In the genomic region with DNA sequence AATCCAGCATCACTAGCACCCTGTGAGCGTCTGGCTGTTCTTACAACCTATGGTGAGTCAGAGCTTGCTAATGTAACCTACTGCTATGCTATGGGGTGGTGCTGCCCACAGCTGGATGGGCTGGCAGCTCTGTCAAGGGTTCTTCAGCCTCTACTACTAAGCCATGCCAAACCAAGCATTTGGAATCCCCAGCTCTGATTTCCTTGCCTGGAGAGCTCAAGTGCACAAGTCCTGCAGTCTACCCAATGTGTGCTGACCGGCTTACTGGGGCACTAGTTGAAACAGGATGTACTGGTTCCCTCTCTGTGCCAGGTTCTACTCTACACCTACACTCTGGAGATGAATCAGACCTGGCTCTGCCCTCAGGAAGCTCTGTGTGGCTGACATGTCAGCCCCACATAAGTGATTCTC, we compare ENCODE assay signal across 9 cellular contexts. TPM values are rescaled to one million over a fixed set of nuclear protein-coding genes. Genes with fewer than 3 reads are reported as not detected.
A peak's percentile ranks its signal among the peaks of the same experiment; 100 is the strongest.
DNase-seq lines count a peak whose midpoint lies in the region; ATAC-seq and TF ChIP-seq lines count a peak whose summit lies in the region.
"Had no signal": no experiment of that assay in that cellular context is flagged by ENCODE, and none has a peak within 500 bp of the region (broad histone marks: within the 10 kb centered on the region; RNA-seq: fewer than 3 reads in every experiment).

No MANE protein-coding gene starts in this region.

- CTCF ChIA-PET in mammary epithelial cell (lab: Charles Lee; ENCODE audit: low non-redundant PET), result interaction anchor here (0.5 to 0.7 kb wide), 5 partner anchors 33 to 1106 kb away, joined by 3 to 19 read pairs (median 3); partner anchors contain the start of genes DCAF1 and HEMK1

- H3K79me2 ChIP-seq in mammary epithelial cell (ENCODE audit: insufficient read depth, low read length), result peaks cover 51% of the 10 kb centered on the region

- dilution Hi-C loops in mammary epithelial cell (cut with HindIII; ENCODE audit: low sequenced_read_pairs), result no loop called here

- no peak for TF ChIP-seq POLR2A in spleen (IDR thresholded peaks at IDR 0.05)

- peaks cover 10% of the 10 kb centered on the region for H3K36me3 ChIP-seq in CD4-positive, CD25-positive, alpha-beta regulatory T cell (ENCODE audit: control insufficient read depth, insufficient read depth, low read length)
- H3K36me3 ChIP-seq in mammary epithelial cell (ENCODE audit: insufficient read depth, low read length), result no peaks in the 10 kb centered on the region
- H3K36me3 ChIP-seq in spleen, result peaks cover 0 to 60% (median 3%) of the 10 kb centered on the region in 6 donors

- peaks cover 5% of the 10 kb centered on the region for H3K27me3 Mint-ChIP-seq in CD4-positive, CD25-positive, alpha-beta regulatory T cell
- H3K27me3 Mint-ChIP-seq in natural killer cell (ENCODE audit: low read depth in 2 of 2), result no peaks in the 10 kb centered on the region

- 0% methylated on average over 2 of the region's 2 CpGs for WGBS in mammary epithelial cell (ENCODE audit: low coverage, missing lambda C conversion rate)
- 93% methylated on average over 2 of the region's 2 CpGs for WGBS in right cardiac atrium
- WGBS in spleen, 5 donors, result 54 to 87% (median 82%) methylated on average over 2 of the region's 2 CpGs

- no peaks in the 10 kb centered on the region for H3K9me3 Mint-ChIP-seq in CD4-positive, CD25-positive, alpha-beta regulatory T cell
- H3K9me3 Mint-ChIP-seq in natural killer cell, result no peaks in the 10 kb centered on the region

- H3K9me3 ChIP-seq in CD4-positive, CD25-positive, alpha-beta regulatory T cell (ENCODE audit: control insufficient read depth in 2 of 2, low read length in 2 of 2), result no peaks in the 10 kb centered on the region
- no peaks in the 10 kb centered on the region for H3K9me3 ChIP-seq in mammary epithelial cell (replicated peaks; ENCODE audit: insufficient read depth, low read length)
- H3K9me3 ChIP-seq in right cardiac atrium (ENCODE audit: control insufficient read depth, low read length), result no peaks in the 10 kb centered on the region
- H3K9me3 ChIP-seq in spleen, result no peaks in the 10 kb centered on the region

- in situ Hi-C loops in mammary epithelial cell (cut with MboI; ENCODE audit: low sequenced_read_pairs in 2 of 2), result no loop called here

- H3K27ac Mint-ChIP-seq in CD4-positive, CD25-positive, alpha-beta regulatory T cell, result peak overlapping the region; percentile 83 to 93 (median 93)
- H3K27ac Mint-ChIP-seq in natural killer cell, result peak overlapping the region; percentile 41 to 98

- no peaks in the 10 kb centered on the region for H4K20me1 ChIP-seq in mammary epithelial cell (ENCODE audit: insufficient read depth, low read length)

- H3K9ac ChIP-seq in mammary epithelial cell (ENCODE audit: insufficient read depth, low read length), result no peak overlapping the region

- intact Hi-C loops in mammary epithelial cell (cut with micrococcal nuclease), result loop anchor here (10.0 kb wide), 1 partner anchor 1060 kb away; the partner anchor contains the start of genes CISH and MAPKAPK3
- intact Hi-C loops in natural killer cell (cut with micrococcal nuclease), result no loop called here
- intact Hi-C loops in right cardiac atrium (cut with DNase I), result loop anchor here in 1 of 4 donors (10.0 kb wide), 1 partner anchor 280 kb away; the partner anchor contains the start of gene RBM15B
- intact Hi-C loops in spleen (cut with DNase I; ENCODE audit: low total_unique reads), result loop anchor here (10.0 kb wide), 1 partner anchor 290 kb away; the partner anchor contains the start of gene MANF

- H3K36me3 Mint-ChIP-seq in CD4-positive, CD25-positive, alpha-beta regulatory T cell, result peaks cover 16% of the 10 kb centered on the region
- H3K36me3 Mint-ChIP-seq in natural killer cell, result peaks cover 7% of the 10 kb centered on the region

- ATAC-seq in CD4-positive, CD25-positive, alpha-beta regulatory T cell (ENCODE audit: low read depth in 2 of 2), result no peak
- ATAC-seq in natural killer cell, result no peak
- no peak for ATAC-seq in GM19467 (IDR thresholded peaks at IDR 0.05; ENCODE audit: unreplicated experiment)
- ATAC-seq in right cardiac atrium, result no peak

- H3K4me3 ChIP-seq in CD4-positive, CD25-positive, alpha-beta regulatory T cell (ENCODE audit: low read depth, low read length), result peak overlapping the region; percentile 21
- H3K4me3 ChIP-seq in mammary epithelial cell (replicated peaks in 1 of 3; ENCODE audit: insufficient read depth in 1 of 3, low read depth in 2 of 3, low read length in 3 of 3) (no peak overlapping the region), right cardiac atrium (ENCODE audit: low read length) (no peak overlapping the region), spleen (no peak overlapping the region)

- peak overlapping the region; percentile 49 for H3K27ac ChIP-seq in CD4-positive, CD25-positive, alpha-beta regulatory T cell (ENCODE audit: insufficient read depth, low read length, poor library complexity, severe bottlenecking)
- H3K27ac ChIP-seq in mammary epithelial cell (ENCODE audit: insufficient read depth, low read depth, low read length), result peak overlapping the region; percentile 23
- no peak overlapping the region for H3K27ac ChIP-seq in right cardiac atrium (ENCODE audit: low read length)
- peak overlapping the region in 1 of 8 donors; percentile 1 for H3K27ac ChIP-seq in spleen

- peaks cover 89% of the 10 kb centered on the region for H3K4me1 ChIP-seq in CD4-positive, CD25-positive, alpha-beta regulatory T cell (ENCODE audit: control insufficient read depth, insufficient read depth, low read length, poor library complexity, severe bottlenecking)
- peaks cover 76% of the 10 kb centered on the region for H3K4me1 ChIP-seq in mammary epithelial cell (ENCODE audit: insufficient read depth, low read length)
- peaks cover 7% of the 10 kb centered on the region for H3K4me1 ChIP-seq in right cardiac atrium (ENCODE audit: control insufficient read depth, insufficient read depth, low read length)
- peaks cover 33 to 96% (median 74%) of the 10 kb centered on the region in 6 donors for H3K4me1 ChIP-seq in spleen

- H3K27me3 ChIP-seq in CD4-positive, CD25-positive, alpha-beta regulatory T cell (ENCODE audit: control insufficient read depth, insufficient read depth, low read length), result no peaks in the 10 kb centered on the region
- H3K27me3 ChIP-seq in mammary epithelial cell (ENCODE audit: insufficient read depth, low read length) (no peaks in the 10 kb centered on the region), right cardiac atrium (ENCODE audit: control insufficient read depth, insufficient read depth) (no peaks in the 10 kb centered on the region), spleen (replicated peaks in 1 of 7) (no peaks in the 10 kb centered on the region)

- BruUV-seq in mammary epithelial cell (replicated peaks; lab: Mats Ljungman, UMichigan), result no TSS peak

- H3K4me1 Mint-ChIP-seq in CD4-positive, CD25-positive, alpha-beta regulatory T cell, result peaks cover 13 to 91% (median 64%) of the 10 kb centered on the region in 4 donors
- peaks cover 66 to 76% of the 10 kb centered on the region in 2 donors for H3K4me1 Mint-ChIP-seq in natural killer cell

- H3K4me2 ChIP-seq in mammary epithelial cell (ENCODE audit: insufficient read depth, low read depth, low read length), result peak overlapping the region; percentile 45

- TF ChIP-seq CTCF in mammary epithelial cell (conservative IDR thresholded peaks at IDR 0.05 in 1 of 2, IDR thresholded peaks at IDR 0.05 in 1 of 2; ENCODE audit: extremely low read depth in 1 of 2, insufficient read depth in 1 of 2, low read depth in 1 of 2, low read length in 2 of 2), result peak in 1 of 2 donors; percentile 12
- no peak for TF ChIP-seq CTCF in natural killer cell (IDR thresholded peaks at IDR 0.05)
- TF ChIP-seq CTCF in spleen (IDR thresholded peaks at IDR 0.05 in 8 of 11, conservative IDR thresholded peaks at IDR 0.05 in 3 of 11), result no peak

- H3K4me3 Mint-ChIP-seq in CD4-positive, CD25-positive, alpha-beta regulatory T cell, result peak overlapping the region; percentile 44 to 83 (median 60)
- H3K4me3 Mint-ChIP-seq in natural killer cell, result peak overlapping the region; percentile 47

- DNase-seq in CD4-positive, CD25-positive, alpha-beta regulatory T cell, result peak in 1 of 3 donors; percentile 67
- DNase-seq in RKO (ENCODE audit: low spot score), result peak; percentile 46
- peak; percentile 85 for DNase-seq in mammary epithelial cell
- no peak for DNase-seq in natural killer cell
- no peak for DNase-seq in NCI-H1694 (lab: John Stamatoyannopoulos, UW)
- DNase-seq in right cardiac atrium, result no peak
- no peak for DNase-seq in spleen
- DNase-seq: NCI-H1930 had no signal

- H2AFZ ChIP-seq in mammary epithelial cell (ENCODE audit: low read depth, low read length), result no peak overlapping the region

RNA-seq across cellular contexts. Expression of gene TEX264, which starts 4.2 kb away (rescaled TPM):
- total RNA-seq in CD4-positive, CD25-positive, alpha-beta regulatory T cell, result 47.0 TPM
- 100 to 1,000 TPM; 133 to 165 (median 139) TPM for polyA plus RNA-seq in CD4-positive, CD25-positive, alpha-beta regulatory T cell
- total RNA-seq in mammary epithelial cell (10 to 100 TPM; 36.0 to 49.7 TPM), natural killer cell (10 to 100 TPM; 41.1 to 46.8 (median 45.4) TPM), right cardiac atrium (10 to 100 TPM; 37.6 to 40.2 (median 38.3) TPM), spleen (10 to 100 TPM; 29.8 to 66.3 (median 46.0) TPM)
- polyA plus RNA-seq in mammary epithelial cell (69.5 TPM), right cardiac atrium (67.8 TPM), spleen (10 to 100 TPM; 49.9 to 73.1 (median 57.9) TPM)
- 35.8 TPM for polyA minus RNA-seq in mammary epithelial cell

RNA-seq across cellular contexts. Expression of gene GRM2, which starts 31.7 kb away (rescaled TPM):
- total RNA-seq in CD4-positive, CD25-positive, alpha-beta regulatory T cell, result 3.0 TPM
- polyA plus RNA-seq in CD4-positive, CD25-positive, alpha-beta regulatory T cell, result under 1 TPM in 1 of 4 donors, not detected in 3; 0.29 TPM
- total RNA-seq in mammary epithelial cell (under 1 TPM; under 0.01 to 0.12 TPM), natural killer cell (1 to 10 TPM; 5.6 to 8.0 (median 7.4) TPM), right cardiac atrium (under 1 TPM; 0.06 to 0.40 (median 0.20) TPM), spleen (1 to 10 TPM; 1.1 to 2.7 (median 1.8) TPM)
- polyA plus RNA-seq in mammary epithelial cell (0.09 TPM), right cardiac atrium (0.09 TPM), spleen (1 to 10 TPM in 1 of 3 donors, under 1 TPM in 2; 0.17 to 1.1 (median 0.61) TPM)
- polyA minus RNA-seq in mammary epithelial cell, result not detected

Comparison
In these comparisons a context has a peak if more than half of its experiments do, and no peak if none do; other contexts are left out.
1. DNase-seq: peak in RKO (single experiment) and mammary epithelial cell (single experiment); none in natural killer cell (single experiment), NCI-H1694 (single experiment), right cardiac atrium (0 of 3) and spleen (single experiment).